ENCODE assay signal across 8 cellular contexts in the genomic region with DNA sequence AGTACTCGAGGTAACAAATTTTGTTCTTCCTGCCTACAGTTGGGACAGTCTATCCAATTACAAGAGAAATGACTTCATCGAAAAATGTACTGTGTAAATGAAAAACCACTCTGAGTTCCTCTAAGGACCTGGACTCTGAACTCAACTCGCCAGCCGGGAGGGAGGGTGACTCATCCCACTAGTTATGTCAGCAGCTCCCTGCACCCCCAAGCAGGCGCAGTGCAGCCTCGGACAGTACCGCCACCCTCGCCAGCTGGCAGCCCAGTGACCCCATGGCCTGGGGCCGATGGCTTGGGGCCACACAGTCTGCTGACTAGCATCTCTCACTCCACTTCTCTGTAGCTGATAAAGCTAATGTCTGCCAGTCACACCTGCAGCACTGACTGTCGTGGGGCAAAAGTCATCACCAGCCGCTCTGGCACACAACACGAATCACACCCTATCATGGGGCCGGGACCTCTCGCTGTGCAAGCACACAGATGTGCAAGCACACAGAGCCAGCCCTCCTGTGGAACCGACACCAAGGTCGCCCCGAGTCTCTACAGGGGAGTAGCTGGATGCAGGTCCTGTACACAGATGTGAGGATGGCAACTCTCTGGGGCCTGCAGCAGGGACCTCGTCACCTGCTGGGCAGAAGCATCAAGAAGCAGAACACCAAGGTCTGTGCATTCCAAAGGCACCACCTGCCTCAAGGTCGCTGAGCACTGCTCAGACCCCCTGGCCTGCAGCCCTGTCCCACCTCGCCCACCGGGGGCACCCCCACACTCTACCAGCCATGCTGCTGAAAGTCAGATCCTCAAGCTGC. TPM values are rescaled to one million over a fixed set of nuclear protein-coding genes. Genes with fewer than 3 reads are reported as not detected.
A peak's percentile ranks its signal among the peaks of the same experiment; 100 is the strongest.
DNase-seq lines count a peak whose midpoint lies in the region; ATAC-seq, FAIRE-seq and TF ChIP-seq lines count a peak whose summit lies in the region.

No MANE protein-coding gene starts in this region.

- peaks cover 0 to 1% of the 10 kb centered on the region in 2 donors for H3K27me3 Mint-ChIP-seq in CD8-positive, alpha-beta memory T cell
- no peaks in the 10 kb centered on the region for H3K27me3 Mint-ChIP-seq in activated naive CD8-positive, alpha-beta T cell treated with anti-CD3 and anti-CD28 coated beads, Interleukin-2, amount 50 U/mL, for 24 hours

- no peaks in the 10 kb centered on the region for H3K27me3 ChIP-seq in CD8-positive, alpha-beta memory T cell (ENCODE audit: insufficient read depth, low read length, poor library complexity, severe bottlenecking)
- no peaks in the 10 kb centered on the region for H3K27me3 ChIP-seq in pancreas

- POLR2A ChIA-PET in CD8-positive, alpha-beta memory T cell (lab: Charles Lee): interaction anchor here (0.5 kb wide), 1 partner anchor 131 kb away, joined by 4 read pairs; no protein-coding TSS in a partner anchor

- TF ChIP-seq POLR2A in GM12891 (IDR thresholded peaks at IDR 0.05; ENCODE audit: low read depth, low read length): no peak; the same call in none of the 2 replicates

- H3K4me3 ChIP-seq in CD8-positive, alpha-beta memory T cell (ENCODE audit: low read length): peak overlapping the region; percentile 28
- H3K4me3 ChIP-seq in pancreas: peak overlapping the region in 2 of 4 donors; percentile 6 to 23

- peak overlapping the region; percentile 77 to 92 (median 84) for H3K27ac Mint-ChIP-seq in CD8-positive, alpha-beta memory T cell
- H3K27ac Mint-ChIP-seq in activated naive CD8-positive, alpha-beta T cell treated with anti-CD3 and anti-CD28 coated beads, Interleukin-2, amount 50 U/mL, for 24 hours: peak overlapping the region; percentile 70

- peaks cover 55% of the 10 kb centered on the region for H3K36me3 ChIP-seq in CD8-positive, alpha-beta memory T cell (ENCODE audit: insufficient read depth, low read length)
- peaks cover 0 to 29% (median 0%) of the 10 kb centered on the region in 3 donors for H3K36me3 ChIP-seq in pancreas

- no peaks in the 10 kb centered on the region for H3K9me3 ChIP-seq in CD8-positive, alpha-beta memory T cell (ENCODE audit: low read length)
- no peaks in the 10 kb centered on the region for H3K9me3 ChIP-seq in pancreas

- peaks cover 8 to 90% (median 12%) of the 10 kb centered on the region in 3 donors for H3K36me3 Mint-ChIP-seq in CD8-positive, alpha-beta memory T cell
- peaks cover 65% of the 10 kb centered on the region for H3K36me3 Mint-ChIP-seq in activated naive CD8-positive, alpha-beta T cell treated with anti-CD3 and anti-CD28 coated beads, Interleukin-2, amount 50 U/mL, for 24 hours (ENCODE audit: low read depth)

- TF ChIP-seq CTCF in pancreas (IDR thresholded peaks at IDR 0.05): no peak

- peak; percentile 73 for ATAC-seq in activated naive CD8-positive, alpha-beta T cell treated with anti-CD3 and anti-CD28 coated beads, Interleukin-2, amount 50 U/mL, for 24 hours
- peak; percentile 92 to 96 (median 94) for ATAC-seq in pancreas

- H3K4me3 Mint-ChIP-seq in CD8-positive, alpha-beta memory T cell: peak overlapping the region; percentile 43 to 81 (median 60)
- peak overlapping the region; percentile 20 for H3K4me3 Mint-ChIP-seq in activated naive CD8-positive, alpha-beta T cell treated with anti-CD3 and anti-CD28 coated beads, Interleukin-2, amount 50 U/mL, for 24 hours

- no peaks in the 10 kb centered on the region for H3K9me3 Mint-ChIP-seq in CD8-positive, alpha-beta memory T cell
- no peaks in the 10 kb centered on the region for H3K9me3 Mint-ChIP-seq in activated naive CD8-positive, alpha-beta T cell treated with anti-CD3 and anti-CD28 coated beads, Interleukin-2, amount 50 U/mL, for 24 hours

- DNase-seq in CD8-positive, alpha-beta memory T cell: peak in 1 of 5 donors; percentile 22
- DNase-seq in NCI-H69 (lab: John Stamatoyannopoulos, UW) (peak; percentile 24), head of caudate nucleus (peak; percentile 82 to 97 (median 90)), pancreas (peak; percentile 90 to 98 (median 96)), NCI-H345 treated with DMSO at 0.1 percent for 48 hours (lab: John Stamatoyannopoulos, UW; ENCODE audit: unreplicated experiment) (no peak), GM12891 (ENCODE audit: insufficient read length, low spot score) (no peak), NCI-H187 treated with DMSO at 0.1 percent for 48 hours (lab: John Stamatoyannopoulos, UW) (no peak)
- peak; percentile 44 for DNase-seq in activated naive CD8-positive, alpha-beta T cell treated with anti-CD3 and anti-CD28 coated beads, Interleukin-2, amount 50 U/mL, for 24 hours

- peak overlapping the region; percentile 39 for H3K27ac ChIP-seq in CD8-positive, alpha-beta memory T cell (ENCODE audit: low read depth, low read length)
- peak overlapping the region; percentile 85 to 98 (median 89) for H3K27ac ChIP-seq in pancreas

- H3K4me1 Mint-ChIP-seq in CD8-positive, alpha-beta memory T cell: peaks cover 62 to 75% (median 64%) of the 10 kb centered on the region in 3 donors
- H3K4me1 Mint-ChIP-seq in activated naive CD8-positive, alpha-beta T cell treated with anti-CD3 and anti-CD28 coated beads, Interleukin-2, amount 50 U/mL, for 24 hours: peaks cover 68% of the 10 kb centered on the region

- peaks cover 55% of the 10 kb centered on the region for H3K4me1 ChIP-seq in CD8-positive, alpha-beta memory T cell (ENCODE audit: insufficient read depth, low read length)
- peaks cover 45 to 66% (median 52%) of the 10 kb centered on the region in 3 donors for H3K4me1 ChIP-seq in pancreas

- peak; percentile 73 for FAIRE-seq in pancreas (lab: Jason Lieb, UNC)
- no peak for FAIRE-seq in GM12891 (lab: Jason Lieb, UNC)

- intact Hi-C loops in head of caudate nucleus (cut with DNase I): no loop called here
- intact Hi-C loops in pancreas (cut with DNase I): no loop called here

- WGBS in pancreas, 2 donors: 7 to 8% methylated on average over 21 of the region's 21 CpGs

- CTCF ChIA-PET in CD8-positive, alpha-beta memory T cell (lab: Charles Lee): interaction anchor here (1.1 to 1.4 kb wide), 3 partner anchors 31 to 49 kb away, joined by 3 to 5 read pairs (median 3); a partner anchor contains a TSS

TF ChIP-seq in GM12891, 5 proteins besides CTCF, POLR2A, EP300 and RAD21:
- TF ChIP-seq TAF1 (IDR thresholded peaks at IDR 0.05; ENCODE audit: low read depth, low read length) (no peak), POLR2AphosphoS5 (IDR thresholded peaks at IDR 0.05; ENCODE audit: low read depth, low read length) (no peak; the same call in 1 of the 2 replicates), POU2F2 (IDR thresholded peaks at IDR 0.05; ENCODE audit: low read depth, low read length) (no peak)

RNA-seq across cellular contexts. Expression of a gene that starts 5.7 kb away (rescaled TPM):
- total RNA-seq in CD8-positive, alpha-beta memory T cell: 100 to 1,000 TPM; 129 to 141 TPM
- 74.6 TPM for polyA plus RNA-seq in CD8-positive, alpha-beta memory T cell
- total RNA-seq in pancreas: 10 to 100 TPM; 47.1 to 81.6 (median 62.5) TPM
- polyA plus RNA-seq in pancreas: 100 to 1,000 TPM; 101 to 107 TPM
- 60.6 TPM for polyA plus RNA-seq in GM12891 (2012; ENCODE audit: low read depth, missing spikeins)

RNA-seq across cellular contexts. Expression of a gene that starts 38.9 kb away (rescaled TPM):
- 10 to 100 TPM; 27.5 to 31.8 TPM for total RNA-seq in CD8-positive, alpha-beta memory T cell
- polyA plus RNA-seq in CD8-positive, alpha-beta memory T cell: 3.3 TPM
- total RNA-seq in pancreas: 10 to 100 TPM in 2 of 6 donors, 1 to 10 TPM in 4; 1.2 to 22.8 (median 4.2) TPM
- polyA plus RNA-seq in pancreas: 1 to 10 TPM; 3.5 TPM
- 92.3 TPM for polyA plus RNA-seq in GM12891 (2012; ENCODE audit: low read depth, missing spikeins)

RNA-seq across cellular contexts. Expression of a gene that starts 49.6 kb away (rescaled TPM):
- total RNA-seq in CD8-positive, alpha-beta memory T cell: 100 to 1,000 TPM; 186 to 190 TPM
- 193 TPM for polyA plus RNA-seq in CD8-positive, alpha-beta memory T cell
- total RNA-seq in pancreas: 1 to 10 TPM in 2 of 6 donors, under 1 TPM in 4; 0.28 to 1.3 (median 0.98) TPM
- polyA plus RNA-seq in pancreas: 1 to 10 TPM in 1 of 2 donors, under 1 TPM in 1; 0.70 to 1.0 TPM
- polyA plus RNA-seq in GM12891 (2012; ENCODE audit: low read depth, missing spikeins): 0.18 TPM

RNA-seq across cellular contexts. Expression of a gene that starts 55.1 kb away (rescaled TPM):
- 10 to 100 TPM; 69.8 to 77.6 TPM for total RNA-seq in CD8-positive, alpha-beta memory T cell
- polyA plus RNA-seq in CD8-positive, alpha-beta memory T cell: 39.2 TPM
- total RNA-seq in pancreas: 10 to 100 TPM; 19.6 to 31.8 (median 22.9) TPM
- 100 to 1,000 TPM; 135 to 176 TPM for polyA plus RNA-seq in pancreas
- polyA plus RNA-seq in GM12891 (2012; ENCODE audit: low read depth, missing spikeins): 62.4 TPM

Comparison
In these comparisons a context has a peak if more than half of its experiments do, and no peak if none do; other contexts are left out.
1. DNase-seq: peak in NCI-H69 (single experiment), activated naive CD8-positive, alpha-beta T cell treated with anti-CD3 and anti-CD28 coated beads, Interleukin-2, amount 50 U/mL, for 24 hours (single experiment), head of caudate nucleus (42 of 42) and pancreas (6 of 6); none in NCI-H345 treated with DMSO at 0.1 percent for 48 hours (single experiment), GM12891 (single experiment) and NCI-H187 treated with DMSO at 0.1 percent for 48 hours (single experiment).
2. RNA of a gene that starts 49.6 kb away (total RNA-seq): 186 to 190 TPM in CD8-positive, alpha-beta memory T cell; 0.28 to 1.3 TPM in pancreas; every median in the first group is over 10 times any median in the second.